In the genomic region with DNA sequence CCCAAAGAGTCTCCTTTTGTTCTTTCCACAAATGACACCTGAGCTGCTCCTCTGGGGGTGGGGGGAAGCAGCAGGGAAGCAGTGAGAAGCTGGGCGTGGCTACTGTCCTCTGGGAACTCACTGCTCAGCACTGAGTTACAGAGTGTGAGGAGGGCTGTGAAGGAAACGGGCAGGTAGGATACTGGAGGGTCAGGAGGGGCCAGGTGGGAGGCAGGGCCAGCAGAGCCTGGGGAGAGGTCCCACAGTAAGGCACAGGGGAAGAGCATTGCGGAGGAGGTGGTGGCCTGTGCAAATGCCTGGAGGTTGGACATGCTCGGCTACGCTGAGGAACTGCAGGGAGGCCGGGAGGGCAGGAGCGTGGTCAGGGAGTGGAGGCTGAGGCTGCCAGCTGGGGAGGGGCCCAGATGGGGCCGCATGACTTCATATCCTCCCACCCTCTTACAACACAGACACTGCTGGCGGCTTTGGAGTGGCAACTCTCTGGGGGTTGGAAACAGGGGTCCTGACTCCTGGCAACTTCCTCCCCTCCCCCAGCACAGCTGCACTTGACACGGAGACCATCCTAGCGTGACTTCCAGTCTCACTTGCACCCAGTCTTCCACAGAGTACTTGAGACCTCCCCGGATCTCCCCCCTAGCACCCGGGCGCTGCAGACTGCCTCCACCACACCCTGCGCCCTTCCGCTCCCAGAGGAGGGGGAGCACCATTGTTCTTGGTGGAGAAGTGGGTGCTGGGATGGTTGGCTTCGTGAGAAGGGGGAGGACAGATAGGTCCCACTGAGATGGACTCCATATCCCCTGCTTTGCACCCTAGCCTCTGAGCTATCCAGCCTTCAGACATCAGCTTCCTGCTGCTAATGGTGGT, we compare ENCODE assay signal across 12 cellular contexts. TPM values are rescaled to one million over a fixed set of nuclear protein-coding genes. Genes with fewer than 3 reads are reported as not detected.
DNase-seq lines count a peak whose midpoint lies in the region; ATAC-seq and TF ChIP-seq lines count a peak whose summit lies in the region.
"Had no signal": no experiment of that assay in that cellular context is flagged by ENCODE, and none has a peak within 500 bp of the region (broad histone marks: within the 10 kb centered on the region; RNA-seq: fewer than 3 reads in every experiment).

No MANE protein-coding gene starts in this region.

- POLR2A ChIA-PET in OCI-LY7 (lab: Charles Lee), result interaction anchor here (0.6 to 3.4 kb wide), 3 partner anchors 19 to 48 kb away, joined by 3 to 11 read pairs (median 4); no protein-coding TSS in a partner anchor

- TF ChIP-seq CTCF in DND-41 (IDR thresholded peaks at IDR 0.05; ENCODE audit: borderline replicate concordance, extremely low read depth, low read length, poor library complexity, severe bottlenecking) (no peak), OCI-LY7 (conservative IDR thresholded peaks at IDR 0.05; ENCODE audit: low read length) (no peak; the same call in 1 of the 2 replicates), uterus (IDR thresholded peaks at IDR 0.05) (no peak), upper lobe of right lung (IDR thresholded peaks at IDR 0.05) (no peak), GM20000 (IDR thresholded peaks at IDR 0.05; ENCODE audit: extremely low read depth, missing control alignments) (no peak)

- H3K9ac ChIP-seq in DND-41 (ENCODE audit: low read depth, low read length) (no peak overlapping the region), iPS-15b (ENCODE audit: low read depth, low read length) (peak overlapping the region; percentile 37)
- H3K9ac ChIP-seq: SK-N-SH had no signal

- peaks cover 27% of the 10 kb centered on the region for H4K20me1 ChIP-seq in DND-41 (ENCODE audit: insufficient read depth, low read length)
- H4K20me1 ChIP-seq in OCI-LY7 (ENCODE audit: insufficient read depth, low read length), result no peaks in the 10 kb centered on the region

- no peaks in the 10 kb centered on the region for H3K9me3 Mint-ChIP-seq in IgD-negative memory B cell

- H3K4me3 Mint-ChIP-seq in IgD-negative memory B cell, result peak overlapping the region in 3 of 4 donors; percentile 46 to 83 (median 81)

- H3K27me3 Mint-ChIP-seq in IgD-negative memory B cell, result no peaks in the 10 kb centered on the region

- H3K4me1 ChIP-seq in DND-41 (ENCODE audit: insufficient read depth, low read length), result 0 out of 2 replicates have a peak, but pooled peaks cover 2% of the 10 kb centered on the region
- H3K4me1 ChIP-seq in OCI-LY7 (ENCODE audit: insufficient read depth, low read length, poor library complexity, severe bottlenecking), result peaks cover 50% of the 10 kb centered on the region
- H3K4me1 ChIP-seq in iPS-15b (ENCODE audit: control insufficient read depth, insufficient read depth, low read length), result peaks cover 3% of the 10 kb centered on the region
- no peaks in the 10 kb centered on the region for H3K4me1 ChIP-seq in uterus
- H3K4me1 ChIP-seq in upper lobe of right lung, result no peaks in the 10 kb centered on the region

- BruUV-seq in OCI-LY7 (replicated peaks; lab: Mats Ljungman, UMichigan), result no TSS peak

- peaks cover 31 to 44% (median 40%) of the 10 kb centered on the region in 3 donors for H3K4me1 Mint-ChIP-seq in IgD-negative memory B cell

- no peak for TF ChIP-seq POLR2A in uterus (IDR thresholded peaks at IDR 0.05)

- no peaks in the 10 kb centered on the region for H3K27me3 ChIP-seq in DND-41 (ENCODE audit: insufficient read depth, low read length, poor library complexity)
- H3K27me3 ChIP-seq in iPS-15b (ENCODE audit: control insufficient read depth, insufficient read depth, low read length), result no peaks in the 10 kb centered on the region
- no peaks in the 10 kb centered on the region for H3K27me3 ChIP-seq in uterus
- no peaks in the 10 kb centered on the region for H3K27me3 ChIP-seq in upper lobe of right lung
- H3K27me3 ChIP-seq: MG63, neutrophil had no signal

- no peak overlapping the region for H3K4me3 ChIP-seq in DND-41 (ENCODE audit: low read depth in 1 of 2, low read length in 2 of 2)
- H3K4me3 ChIP-seq in OCI-LY7 (ENCODE audit: low read depth, low read length, poor library complexity, severe bottlenecking), result peak overlapping the region; percentile 51
- no peak overlapping the region for H3K4me3 ChIP-seq in iPS-15b (ENCODE audit: low read depth, low read length)
- H3K4me3 ChIP-seq in uterus, result no peak overlapping the region
- no peak overlapping the region for H3K4me3 ChIP-seq in upper lobe of right lung
- H3K4me3 ChIP-seq: MG63 had no signal

- intact Hi-C loops in OCI-LY7 (cut with micrococcal nuclease; ENCODE audit: unreplicated experiment), result no loop called here
- intact Hi-C loops in uterus (cut with DNase I; ENCODE audit: low total_unique reads), result no loop called here
- intact Hi-C loops in upper lobe of right lung (cut with DNase I), result no loop called here

- H2AFZ ChIP-seq in DND-41 (ENCODE audit: low read depth, low read length) (no peak overlapping the region), OCI-LY7 (ENCODE audit: low read length) (peak overlapping the region; percentile 53; the same call in 1 of the 2 replicates)

- no peaks in the 10 kb centered on the region for H3K36me3 Mint-ChIP-seq in IgD-negative memory B cell

- H3K79me2 ChIP-seq in DND-41 (ENCODE audit: insufficient read depth, low read length) (no peaks in the 10 kb centered on the region), OCI-LY7 (ENCODE audit: insufficient read depth, low read depth, low read length) (no peaks in the 10 kb centered on the region)

- CTCF ChIA-PET in OCI-LY7 (lab: Charles Lee; ENCODE audit: unreplicated experiment), result interaction anchor here (0.6 to 1.2 kb wide), 3 partner anchors 9 to 1602 kb away, joined by 3 to 5 read pairs (median 4); no protein-coding TSS in a partner anchor

- peak overlapping the region in 1 of 3 donors; percentile 1 for H3K27ac Mint-ChIP-seq in IgD-negative memory B cell

- no peaks in the 10 kb centered on the region for H3K36me3 ChIP-seq in DND-41 (ENCODE audit: insufficient read depth, low read length)
- H3K36me3 ChIP-seq in OCI-LY7 (ENCODE audit: insufficient read depth, low read length), result no peaks in the 10 kb centered on the region
- no peaks in the 10 kb centered on the region for H3K36me3 ChIP-seq in iPS-15b (ENCODE audit: control insufficient read depth, insufficient read depth, low read length)
- H3K36me3 ChIP-seq in uterus, result no peaks in the 10 kb centered on the region
- H3K36me3 ChIP-seq in upper lobe of right lung, result no peaks in the 10 kb centered on the region
- H3K36me3 ChIP-seq: MG63, neutrophil had no signal

- ATAC-seq in DND-41 (ENCODE audit: insufficient read depth, low read depth), result peak; percentile 55
- ATAC-seq in upper lobe of right lung, result no peak

- H3K27ac ChIP-seq in DND-41 (ENCODE audit: low read length), result no peak overlapping the region
- peak overlapping the region; percentile 53 for H3K27ac ChIP-seq in OCI-LY7 (ENCODE audit: low read depth, low read length, poor library complexity, severe bottlenecking)
- no peak overlapping the region for H3K27ac ChIP-seq in uterus
- no peak overlapping the region for H3K27ac ChIP-seq in upper lobe of right lung
- H3K27ac ChIP-seq: neutrophil had no signal

- no peaks in the 10 kb centered on the region for H3K9me3 ChIP-seq in DND-41 (ENCODE audit: insufficient read depth, low read length, severe bottlenecking)
- H3K9me3 ChIP-seq in OCI-LY7 (ENCODE audit: low read length), result no peaks in the 10 kb centered on the region
- H3K9me3 ChIP-seq in iPS-15b (ENCODE audit: control insufficient read depth, insufficient read depth, low read length), result no peaks in the 10 kb centered on the region
- no peaks in the 10 kb centered on the region for H3K9me3 ChIP-seq in uterus
- H3K9me3 ChIP-seq in upper lobe of right lung, result no peaks in the 10 kb centered on the region
- H3K9me3 ChIP-seq: MG63, neutrophil, SK-N-SH had no signal

- peak; percentile 13 for DNase-seq in DND-41
- peak; percentile 84 for DNase-seq in OCI-LY7 (ENCODE audit: low spot score)
- DNase-seq in uterus, result no peak
- DNase-seq in upper lobe of right lung, result no peak
- no peak for DNase-seq in activated gamma-delta T cell (lab: John Stamatoyannopoulos, UW)
- DNase-seq in GM20000 (ENCODE audit: low spot score), result no peak
- DNase-seq: MG63; SK-N-SH; stimulated activated CD4-positive, alpha-beta T cell treated with anti-CD3 and anti-CD28 coated beads, Interleukin-4, amount 100 ng/mL, for 24 hours had no signal

- H3K4me2 ChIP-seq in DND-41 (ENCODE audit: insufficient read depth, low read length) (no peak overlapping the region), OCI-LY7 (ENCODE audit: low read length) (peak overlapping the region; percentile 69)
- H3K4me2 ChIP-seq: SK-N-SH had no signal

- H3K9me2 ChIP-seq in OCI-LY7 (ENCODE audit: insufficient read depth, low read length), result no peaks in the 10 kb centered on the region
- H3K9me2 ChIP-seq: SK-N-SH had no signal

RNA-seq across cellular contexts. Expression of a gene that starts 34.2 kb away (rescaled TPM):
- polyA plus RNA-seq in IgD-negative memory B cell, result 39.2 TPM
- total RNA-seq in OCI-LY7 (2014; rRNA removed; shearing (Covaris generic)), result 136 and 174 TPM in 2 replicates
- total RNA-seq in OCI-LY7 (2022), result 119 and 128 TPM in 2 replicates
- total RNA-seq in uterus, result 10 to 100 TPM in 2 of 4 donors, 1 to 10 TPM in 2; 1.2 to 48.6 (median 8.8) TPM
- 13.4 TPM for total RNA-seq in upper lobe of right lung

Comparison
In these comparisons a context has a peak if more than half of its experiments do, and no peak if none do; other contexts are left out.
1. DNase-seq: peak in DND-41 (single experiment) and OCI-LY7 (single experiment); none in uterus (0 of 2), upper lobe of right lung (single experiment), activated gamma-delta T cell (single experiment) and GM20000 (single experiment).